In the genomic region with DNA sequence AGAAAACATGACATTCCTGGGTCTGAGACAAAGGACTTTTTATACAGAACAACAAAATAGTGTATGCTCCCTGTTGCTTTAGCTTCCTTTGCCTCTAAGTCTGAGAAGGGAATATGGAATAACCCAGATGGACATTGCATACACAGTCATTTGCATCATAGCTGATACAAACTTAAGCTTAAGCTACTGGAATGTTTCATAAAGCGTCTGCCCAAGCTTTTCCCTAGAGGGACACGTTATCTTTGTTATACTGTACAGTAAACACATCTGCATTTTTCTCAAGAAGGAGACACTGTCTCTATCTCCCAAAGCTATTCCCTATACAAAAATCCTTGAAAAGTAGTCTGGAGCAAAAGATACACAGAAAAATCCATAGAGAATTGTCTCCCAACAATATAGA, we compare ENCODE assay signal across 24 cellular contexts.
"Had no signal": no experiment of that assay in that cellular context is flagged by ENCODE, and none has a peak within 500 bp of the region (broad histone marks: within the 10 kb centered on the region; RNA-seq: fewer than 3 reads in every experiment).

No MANE protein-coding gene starts in this region.

- H3K27me3 ChIP-seq: breast epithelium had no signal

- DNase-seq: activated B cell treated with CpG ODN at 0.5 μM for 24 hours; activated CD4-positive, alpha-beta memory T cell treated with anti-CD3 and anti-CD28 coated beads for 36 hours; activated CD4-positive, alpha-beta T cell treated with anti-CD3 and anti-CD28 coated beads, Interleukin-2, amount 10 ng/mL, durations not matched to agents 7 days and 5 days; activated CD8-positive, alpha-beta memory T cell treated with anti-CD3 and anti-CD28 coated beads for 24 hours; activated effector memory CD4-positive, alpha-beta T cell treated with anti-CD3 and anti-CD28 coated beads, Interleukin-2, amount 50 U/mL, for 16 hours; activated naive CD4-positive, alpha-beta T cell treated with Interleukin-2 at 50 U/mL for 16 hours; activated naive CD8-positive, alpha-beta T cell treated with anti-CD3 and anti-CD28 coated beads, Interleukin-2, amount 50 U/mL, for 24 hours; activated T-cell treated with anti-CD3 and anti-CD28 coated beads, Interleukin-2, amount 50 U/mL, for 4 hours; anterior cingulate cortex; Karpas-422; MM.1S; NCI-H1105; NCI-H1436; NCI-H1694 treated with DMSO at 0.1 percent for 48 hours; NCI-H2029 treated with DMSO at 0.1 percent for 48 hours; NCI-H345; NCI-H510A; NCI-H748 treated with DMSO at 0.1 percent for 48 hours; T-cell; T-helper 2 cell; T1000 had no signal

- H3K4me1 ChIP-seq: breast epithelium had no signal

- H3K4me3 ChIP-seq: breast epithelium, K562, SK-N-MC had no signal

- H3K9me3 ChIP-seq: breast epithelium had no signal

- H3K36me3 ChIP-seq: breast epithelium had no signal

- H3K27ac ChIP-seq: breast epithelium, SK-N-MC had no signal
